ENCODE assay signal across 1 cellular context in genomic region chr9:34370970-34371880, GRCh38.
A peak's percentile ranks its signal among the peaks of the same experiment; 100 is the strongest.
TF ChIP-seq lines count a peak whose summit lies in the region.

No MANE protein-coding gene starts in this region.

TF ChIP-seq in HepG2, 621 proteins besides CTCF, POLR2A, EP300 and RAD21:
- TF ChIP-seq KMT2B (CRISPR knock-in tag; IDR thresholded peaks at IDR 0.05) (no peak), AGO2 (optimal IDR thresholded peaks at IDR 0.05; ENCODE audit: low read depth, low read length) (peak; percentile 71), RBFOX2 (IDR thresholded peaks at IDR 0.05; ENCODE audit: low read depth, low read length) (peak; percentile 67), ZC3H13 (CRISPR knock-in tag; IDR thresholded peaks at IDR 0.05) (peak; percentile 50; the same call in 1 of the 2 replicates), HOXA3 (CRISPR knock-in tag; IDR thresholded peaks at IDR 0.05) (peak; percentile 10; the same call in 1 of the 2 replicates), ZBTB38 (CRISPR knock-in tag; IDR thresholded peaks at IDR 0.05) (peak; percentile 23; the same call in 1 of the 2 replicates)
TF ChIP-seq in HepG2: peak in this region for 5.
